8 cellular contexts compared by ENCODE assay signal in genomic region chr10:36880898-36881297, GRCh38.
DNase-seq lines count a peak whose midpoint lies in the region; ATAC-seq, FAIRE-seq and TF ChIP-seq lines count a peak whose summit lies in the region.

No MANE protein-coding gene starts in this region.

- no peaks in the 10 kb centered on the region for H3K36me3 Mint-ChIP-seq in stimulated activated naive B cell treated with anti-CD40 and anti-IgM and Interleukin-4, amounts not matched to agents 10 μg/mL and 1 μg/mL and 100 μg/mL, for 72 hours

- H3K27me3 Mint-ChIP-seq in stimulated activated naive B cell treated with anti-CD40 and anti-IgM and Interleukin-4, amounts not matched to agents 10 μg/mL and 1 μg/mL and 100 μg/mL, for 72 hours = peaks cover 11 to 15% of the 10 kb centered on the region in 2 donors

- H3K27ac Mint-ChIP-seq in stimulated activated naive B cell treated with anti-CD40 and anti-IgM and Interleukin-4, amounts not matched to agents 10 μg/mL and 1 μg/mL and 100 μg/mL, for 72 hours = no peak overlapping the region

- no peaks in the 10 kb centered on the region for H3K4me1 Mint-ChIP-seq in stimulated activated naive B cell treated with anti-CD40 and anti-IgM and Interleukin-4, amounts not matched to agents 10 μg/mL and 1 μg/mL and 100 μg/mL, for 72 hours

- no peaks in the 10 kb centered on the region for H3K9me3 ChIP-seq in body of pancreas

- H3K36me3 ChIP-seq in body of pancreas (replicated peaks in 1 of 2; ENCODE audit: insufficient read depth in 1 of 2, low read depth in 2 of 2) = no peaks in the 10 kb centered on the region

- 6 to 8% methylated on average over 5 of the region's 5 CpGs for WGBS in body of pancreas, 2 donors

- FAIRE-seq in HTR-8/SVneo (lab: Jason Lieb, UNC) = no peak

- peak in 6 of 7 experiments; percentile 31 to 59 (median 52) for TF ChIP-seq CTCF in body of pancreas (IDR thresholded peaks at IDR 0.05)

- H3K27me3 ChIP-seq in body of pancreas = no peaks in the 10 kb centered on the region

- H3K9me3 Mint-ChIP-seq in stimulated activated naive B cell treated with anti-CD40 and anti-IgM and Interleukin-4, amounts not matched to agents 10 μg/mL and 1 μg/mL and 100 μg/mL, for 72 hours = no peaks in the 10 kb centered on the region

- no peak for ATAC-seq in body of pancreas
- ATAC-seq in stimulated activated naive B cell treated with anti-CD40 and anti-IgM and Interleukin-4, amounts not matched to agents 10 μg/mL and 1 μg/mL and 100 μg/mL, for 72 hours (replicated peaks) = no peak

- no peak overlapping the region for H3K4me3 Mint-ChIP-seq in stimulated activated naive B cell treated with anti-CD40 and anti-IgM and Interleukin-4, amounts not matched to agents 10 μg/mL and 1 μg/mL and 100 μg/mL, for 72 hours

- intact Hi-C loops in body of pancreas (cut with DNase I) = no loop called here

- H3K27ac ChIP-seq in body of pancreas = no peak overlapping the region

- TF ChIP-seq POLR2A in body of pancreas (IDR thresholded peaks at IDR 0.05) = no peak

- H3K4me3 ChIP-seq in body of pancreas = no peak overlapping the region

- H3K4me1 ChIP-seq in body of pancreas = no peaks in the 10 kb centered on the region

- DNase-seq in EL = peak; percentile 2
- DNase-seq in HTR-8/SVneo (ENCODE audit: insufficient read length, low spot score) = peak; percentile 31
- DNase-seq in body of pancreas = no peak
- DNase-seq in myocyte (ENCODE audit: low read depth) = peak; percentile 6
- DNase-seq in NCI-H2107 (lab: John Stamatoyannopoulos, UW) = no peak
- DNase-seq in activated CD8-positive, alpha-beta memory T cell treated with anti-CD3 and anti-CD28 coated beads for 24 hours = no peak
- DNase-seq in GM19240 (ENCODE audit: insufficient read length, low spot score) = no peak
- DNase-seq in stimulated activated naive B cell treated with anti-CD40 and anti-IgM and Interleukin-4, amounts not matched to agents 10 μg/mL and 1 μg/mL and 100 μg/mL, for 72 hours = no peak

Comparison
In these comparisons a context has a peak if more than half of its experiments do, and no peak if none do; other contexts are left out.
1. DNase-seq: peak in EL (single experiment), HTR-8/SVneo (single experiment) and myocyte (single experiment); none in body of pancreas (0 of 4), NCI-H2107 (single experiment), activated CD8-positive, alpha-beta memory T cell treated with anti-CD3 and anti-CD28 coated beads for 24 hours (single experiment), GM19240 (single experiment) and stimulated activated naive B cell treated with anti-CD40 and anti-IgM and Interleukin-4, amounts not matched to agents 10 μg/mL and 1 μg/mL and 100 μg/mL, for 72 hours (single experiment).